17 cellular contexts compared by ENCODE assay signal in the genomic region with DNA sequence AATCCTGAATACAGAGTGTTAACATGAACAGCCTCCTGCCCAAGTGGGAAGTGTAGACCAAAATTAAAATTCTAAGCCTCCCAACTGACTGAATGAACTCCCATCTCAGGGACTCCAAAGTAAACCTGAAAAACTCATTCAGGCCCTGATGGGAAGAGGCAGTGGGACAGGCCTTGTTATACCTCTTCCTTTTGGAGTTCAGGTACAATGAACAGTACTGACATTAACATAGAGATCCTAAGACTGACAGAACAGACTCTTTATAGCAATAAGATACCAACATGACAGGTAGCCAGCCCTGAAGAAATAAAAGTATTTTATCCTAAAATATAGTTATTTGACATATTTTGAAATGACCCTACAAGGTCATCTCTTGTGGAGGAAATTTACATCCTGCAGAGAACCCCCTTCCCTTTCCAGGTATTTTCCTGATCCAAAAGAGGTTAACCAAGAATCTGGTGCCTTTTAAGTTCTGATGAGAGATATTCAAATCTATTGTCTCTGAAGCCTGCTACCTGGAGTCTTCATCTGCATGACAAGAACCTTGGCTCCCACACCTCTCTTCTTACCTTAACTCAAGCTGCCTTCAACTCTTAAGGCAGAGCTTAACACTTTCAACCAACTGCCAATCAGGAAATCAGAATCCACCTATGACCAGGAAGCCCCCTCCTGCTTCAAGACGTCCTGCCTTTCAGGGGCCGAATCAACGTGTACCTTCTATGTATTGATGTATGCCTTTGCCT.
DNase-seq lines count a peak whose midpoint lies in the region; ATAC-seq, FAIRE-seq and TF ChIP-seq lines count a peak whose summit lies in the region.
"Had no signal": no experiment of that assay in that cellular context is flagged by ENCODE, and none has a peak within 500 bp of the region (broad histone marks: within the 10 kb centered on the region; RNA-seq: fewer than 3 reads in every experiment).

No MANE protein-coding gene starts in this region.

- no peak overlapping the region for H2AFZ ChIP-seq in H1 (ENCODE audit: low read length)
- no peak overlapping the region for H2AFZ ChIP-seq in neural progenitor cell (replicated peaks)

- H3F3A ChIP-seq in neural progenitor cell (ENCODE audit: low read depth) = no peaks in the 10 kb centered on the region

- FAIRE-seq in H1 (lab: Jason Lieb, UNC) = peak; percentile 94
- FAIRE-seq: A549, GM19239 had no signal

- no peaks in the 10 kb centered on the region for H3K4me1 Mint-ChIP-seq in neural progenitor cell
- H3K4me1 Mint-ChIP-seq: CD4-positive, alpha-beta memory T cell had no signal

- no peak overlapping the region for H3K23ac ChIP-seq in H1 (ENCODE audit: insufficient read length)

- DNase-seq in H1 (ENCODE audit: low read depth in 1 of 2, low spot score in 2 of 2) (peak; percentile 47 to 62), iPS DF 6.9 (ENCODE audit: low read depth, low spot score) (peak; percentile 83), neural progenitor cell (ENCODE audit: low spot score) (no peak), SHP77 (lab: John Stamatoyannopoulos, UW) (no peak), ovary (no peak)
- DNase-seq in stimulated activated naive CD8-positive, alpha-beta T cell treated with anti-CD3 and anti-CD28 coated beads, Interleukin-15, Interleukin-2, amounts not matched to agents 100 U/mL and 50 U/mL, for 24 hours = no peak
- DNase-seq: BE2C; CD4-positive, alpha-beta memory T cell; DMS153; DMS79 treated with DMSO at 0.1 percent for 48 hours; EL; GDM1 had no signal

- peak overlapping the region; percentile 73 for H4K5ac ChIP-seq in H1 (ENCODE audit: insufficient read length, low read depth, low read length)

- peak overlapping the region; percentile 98; the same call in 1 of the 2 replicates for H2BK5ac ChIP-seq in H1 (ENCODE audit: low read depth, low read length)

- peak overlapping the region; percentile 95 for H3K18ac ChIP-seq in H1 (ENCODE audit: extremely low read depth, low read length)

- peak overlapping the region; percentile 100 for H2BK12ac ChIP-seq in H1 (ENCODE audit: low read depth, low read length)

- no peak overlapping the region for H3K4ac ChIP-seq in H1 (replicated peaks; ENCODE audit: insufficient read length, low read depth, low read length)

- intact Hi-C loops in ovary (cut with DNase I) = no loop called here

- POLR2A ChIA-PET in H1 (lab: Charles Lee; ENCODE audit: partially characterized antibody) = interaction anchor here (0.6 kb wide), 1 partner anchor 104 kb away, joined by 3 read pairs; no protein-coding TSS in a partner anchor

- H3K56ac ChIP-seq in H1 (replicated peaks; ENCODE audit: insufficient read length, low read depth, low read length) = no peak overlapping the region

- H3K27me3 Mint-ChIP-seq in neural progenitor cell (ENCODE audit: insufficient read depth, low read depth) = peaks cover 13% of the 10 kb centered on the region

- H3K36me3 Mint-ChIP-seq in neural progenitor cell = no peaks in the 10 kb centered on the region
- H3K36me3 Mint-ChIP-seq: CD4-positive, alpha-beta memory T cell had no signal

- no peak overlapping the region for H4K8ac ChIP-seq in H1 (ENCODE audit: extremely low read depth, insufficient read depth, low read length)

- TF ChIP-seq POLR2A in H1 (IDR thresholded peaks at IDR 0.05; ENCODE audit: control extremely low read depth in 1 of 2, low read depth in 2 of 2, low read length in 2 of 2) (no peak), ovary (IDR thresholded peaks at IDR 0.05) (no peak)

- TF ChIP-seq EP300 in H1 (IDR thresholded peaks at IDR 0.05; ENCODE audit: borderline replicate concordance in 1 of 2, low read depth in 2 of 2, low read length in 2 of 2) (peak in 1 of 2 experiments; percentile 91; a peak in 2 of 3 replicates), ovary (IDR thresholded peaks at IDR 0.05) (no peak)

- peak overlapping the region; percentile 99 for H2BK120ac ChIP-seq in H1 (replicated peaks; ENCODE audit: low read depth, low read length)

- H3K27me3 ChIP-seq in HUES48 (ENCODE audit: control insufficient read depth, insufficient read depth, low read length) (no peaks in the 10 kb centered on the region), H1 (replicated peaks in 1 of 4; ENCODE audit: control insufficient read depth in 3 of 4, extremely low read depth in 1 of 4, insufficient read depth in 3 of 4, low read length in 3 of 4) (no peaks in the 10 kb centered on the region), iPS DF 6.9 (ENCODE audit: control insufficient read depth, insufficient read depth, low read length) (no peaks in the 10 kb centered on the region), neural progenitor cell (no peaks in the 10 kb centered on the region), ovary (no peaks in the 10 kb centered on the region)
- H3K27me3 ChIP-seq: BE2C had no signal

- peak overlapping the region; percentile 22 for H3K4me3 Mint-ChIP-seq in neural progenitor cell
- H3K4me3 Mint-ChIP-seq: CD4-positive, alpha-beta memory T cell had no signal

- H2AK5ac ChIP-seq in H1 (ENCODE audit: low read depth, low read length) = peak overlapping the region; percentile 92; the same call in 1 of the 2 replicates

- TF ChIP-seq RAD21 in H1 (IDR thresholded peaks at IDR 0.05 in 1 of 2, conservative IDR thresholded peaks at IDR 0.05 in 1 of 2; ENCODE audit: low read depth in 2 of 2, low read length in 2 of 2) = no peak

- peak overlapping the region; percentile 95 for H2BK20ac ChIP-seq in H1 (ENCODE audit: low read length)

- peak overlapping the region; percentile 98 for H4K91ac ChIP-seq in H1 (replicated peaks; ENCODE audit: insufficient read length, low read length)

- CTCF ChIA-PET in H1 (lab: Charles Lee; ENCODE audit: partially characterized antibody) = interaction anchor here (0.7 to 1.0 kb wide), 2 partner anchors 12 to 14 kb away, joined by 3 to 4 read pairs; no protein-coding TSS in a partner anchor

- H3K9me3 ChIP-seq in HUES48 (ENCODE audit: control insufficient read depth, insufficient read depth, low read length) (peaks cover 26% of the 10 kb centered on the region), H1 (ENCODE audit: insufficient read depth in 2 of 2, low read depth in 1 of 2, low read length in 1 of 2) (peaks cover 20 to 22% of the 10 kb centered on the region in 2 experiments; a peak in 3 of 4 replicates), iPS DF 6.9 (ENCODE audit: control insufficient read depth, insufficient read depth, low read length) (no peaks in the 10 kb centered on the region), neural progenitor cell (ENCODE audit: low read depth) (no peaks in the 10 kb centered on the region), ovary (no peaks in the 10 kb centered on the region)
- H3K9me3 ChIP-seq: A549, BE2C had no signal

- H2BK15ac ChIP-seq in H1 (ENCODE audit: low read length) = no peak overlapping the region

- H4K20me1 ChIP-seq in H1 (replicated peaks in 1 of 2; ENCODE audit: control insufficient read depth in 1 of 2, insufficient read depth in 2 of 2, low read length in 2 of 2) (no peaks in the 10 kb centered on the region), neural progenitor cell (ENCODE audit: low read depth) (no peaks in the 10 kb centered on the region)

- peak overlapping the region; percentile 44 to 59; a peak in 3 of 4 replicates for H3K4me2 ChIP-seq in H1 (ENCODE audit: insufficient read depth in 1 of 2, low read depth in 2 of 2, low read length in 2 of 2)
- no peak overlapping the region for H3K4me2 ChIP-seq in neural progenitor cell
- H3K4me2 ChIP-seq: A549 had no signal

- TF ChIP-seq CTCF in H1 (IDR thresholded peaks at IDR 0.05; ENCODE audit: control extremely low read depth in 1 of 3, insufficient read depth in 1 of 3, low read depth in 1 of 3, low read length in 3 of 3) (no peak), neural progenitor cell (IDR thresholded peaks at IDR 0.05) (no peak), ovary (IDR thresholded peaks at IDR 0.05) (no peak)

- no peaks in the 10 kb centered on the region for H3K23me2 ChIP-seq in H1 (ENCODE audit: low read depth, low read length)

- H3K9me3 Mint-ChIP-seq in neural progenitor cell = no peaks in the 10 kb centered on the region

- no peak for ATAC-seq in stimulated activated naive CD8-positive, alpha-beta T cell treated with anti-CD3 and anti-CD28 coated beads, Interleukin-15, Interleukin-2, amounts not matched to agents 100 U/mL and 50 U/mL, for 24 hours
- no peak for ATAC-seq in HG02870 (IDR thresholded peaks at IDR 0.05; ENCODE audit: unreplicated experiment)
- ATAC-seq: A549 had no signal

- H3K36me3 ChIP-seq in HUES48 (ENCODE audit: control insufficient read depth, insufficient read depth, low read length) (no peaks in the 10 kb centered on the region), H1 (ENCODE audit: control insufficient read depth in 2 of 4, insufficient read depth in 4 of 4, low read length in 3 of 4) (peaks cover 0 to 3% (median 0%) of the 10 kb centered on the region in 4 experiments; a peak in 1 of 8 replicates), iPS DF 6.9 (ENCODE audit: control insufficient read depth, insufficient read depth, low read length) (peaks cover 2% of the 10 kb centered on the region; the same call in 1 of the 2 replicates), neural progenitor cell (no peaks in the 10 kb centered on the region), ovary (no peaks in the 10 kb centered on the region)
- H3K36me3 ChIP-seq: BE2C had no signal

- H3K4me3 ChIP-seq in HUES48 (ENCODE audit: low read depth, low read length) (peak overlapping the region; percentile 38; the same call in 1 of the 2 replicates), H1 (ENCODE audit: extremely low read depth in 1 of 4, insufficient read depth in 2 of 4, low read depth in 3 of 4, low read length in 4 of 4) (peak overlapping the region in 1 of 4 experiments; percentile 15; a peak in 1 of 8 replicates), iPS DF 6.9 (ENCODE audit: low read length) (no peak overlapping the region), neural progenitor cell (no peak overlapping the region), ovary (no peak overlapping the region)
- H3K4me3 ChIP-seq: A549 had no signal

- no peak overlapping the region for H3K9ac ChIP-seq in HUES48 (ENCODE audit: low read depth, low read length)
- H3K9ac ChIP-seq in H1 (replicated peaks in 1 of 4; ENCODE audit: extremely low read depth in 1 of 4, low read depth in 3 of 4, low read length in 3 of 4) = no peak overlapping the region
- H3K9ac ChIP-seq in neural progenitor cell = no peak overlapping the region

- H3K4me1 ChIP-seq in HUES48 (ENCODE audit: control insufficient read depth, insufficient read depth, low read length) (peaks cover 18% of the 10 kb centered on the region), H1 (replicated peaks in 1 of 4; ENCODE audit: control insufficient read depth in 3 of 4, insufficient read depth in 4 of 4, low read length in 3 of 4) (peaks cover 4 to 15% (median 11%) of the 10 kb centered on the region in 4 experiments), iPS DF 6.9 (ENCODE audit: control insufficient read depth, insufficient read depth, low read length) (peaks cover 6% of the 10 kb centered on the region; the same call in 1 of the 2 replicates), neural progenitor cell (no peaks in the 10 kb centered on the region), ovary (ENCODE audit: insufficient read depth) (no peaks in the 10 kb centered on the region)
- H3K4me1 ChIP-seq: A549, BE2C had no signal

- no peak overlapping the region for H3K27ac Mint-ChIP-seq in neural progenitor cell
- H3K27ac Mint-ChIP-seq: CD4-positive, alpha-beta memory T cell had no signal

- H3K27ac ChIP-seq in HUES48 (ENCODE audit: low read depth, low read length) (peak overlapping the region; percentile 79), H1 (ENCODE audit: low read depth, low read length) (peak overlapping the region; percentile 66), iPS DF 6.9 (ENCODE audit: low read length) (no peak overlapping the region), neural progenitor cell (no peak overlapping the region), ovary (no peak overlapping the region)
- H3K27ac ChIP-seq: A549, C4-2B had no signal

- H3K14ac ChIP-seq in H1 (ENCODE audit: insufficient read length) = no peak overlapping the region

- 17% methylated on average over 3 of the region's 3 CpGs; no CpG with 5 or more reads in 1 of the 2 experiments for WGBS in H1 (ENCODE audit: extremely low coverage in 1 of 2, insufficient coverage in 1 of 2, insufficient read length in 1 of 2, insufficient replicate concordance in 2 of 2, low coverage in 1 of 2, low lambda C conversion rate in 2 of 2, missing lambda C conversion rate in 1 of 2), 2 experiments
- WGBS in iPS DF 6.9 (ENCODE audit: insufficient coverage, insufficient read length) = no CpG with 5 or more reads among the region's 3 CpGs
- WGBS in ovary, 3 donors = 23 to 30% (median 25%) methylated on average over 3 of the region's 3 CpGs

- no peaks in the 10 kb centered on the region for H3K79me1 ChIP-seq in H1 (ENCODE audit: low read depth, low read length)

- H3K79me2 ChIP-seq in H1 (ENCODE audit: control insufficient read depth in 1 of 2, insufficient read depth in 2 of 2, low read length in 2 of 2) = no peaks in the 10 kb centered on the region
- H3K79me2 ChIP-seq in neural progenitor cell (ENCODE audit: low read depth) = no peaks in the 10 kb centered on the region

Comparison
In these comparisons a context has a peak if more than half of its experiments do, and no peak if none do; other contexts are left out.
1. H3K27ac ChIP-seq: peak in HUES48 (single experiment) and H1 (single experiment); none in iPS DF 6.9 (single experiment), neural progenitor cell (single experiment) and ovary (0 of 2).
2. DNase-seq: peak in H1 (2 of 2) and iPS DF 6.9 (single experiment); none in neural progenitor cell (single experiment), stimulated activated naive CD8-positive, alpha-beta T cell treated with anti-CD3 and anti-CD28 coated beads, Interleukin-15, Interleukin-2, amounts not matched to agents 100 U/mL and 50 U/mL, for 24 hours (single experiment), SHP77 (0 of 2) and ovary (0 of 5).